ENCODE assay signal across 6 cellular contexts in genomic region chr6:20071998-20072397, GRCh38.
"Had no signal": no experiment of that assay in that cellular context is flagged by ENCODE, and none has a peak within 500 bp of the region (broad histone marks: within the 10 kb centered on the region; RNA-seq: fewer than 3 reads in every experiment).

No MANE protein-coding gene starts in this region.

- H3K27ac Mint-ChIP-seq: IgD-negative memory B cell had no signal

- H3K27ac ChIP-seq: HL-60 had no signal

- H3K4me1 Mint-ChIP-seq: IgD-negative memory B cell had no signal

- FAIRE-seq: HTR-8/SVneo had no signal

- H3K36me3 Mint-ChIP-seq: IgD-negative memory B cell had no signal

- DNase-seq: IMR-90, KBM-7, KG1 had no signal
